8 cellular contexts compared by ENCODE assay signal in the genomic region with DNA sequence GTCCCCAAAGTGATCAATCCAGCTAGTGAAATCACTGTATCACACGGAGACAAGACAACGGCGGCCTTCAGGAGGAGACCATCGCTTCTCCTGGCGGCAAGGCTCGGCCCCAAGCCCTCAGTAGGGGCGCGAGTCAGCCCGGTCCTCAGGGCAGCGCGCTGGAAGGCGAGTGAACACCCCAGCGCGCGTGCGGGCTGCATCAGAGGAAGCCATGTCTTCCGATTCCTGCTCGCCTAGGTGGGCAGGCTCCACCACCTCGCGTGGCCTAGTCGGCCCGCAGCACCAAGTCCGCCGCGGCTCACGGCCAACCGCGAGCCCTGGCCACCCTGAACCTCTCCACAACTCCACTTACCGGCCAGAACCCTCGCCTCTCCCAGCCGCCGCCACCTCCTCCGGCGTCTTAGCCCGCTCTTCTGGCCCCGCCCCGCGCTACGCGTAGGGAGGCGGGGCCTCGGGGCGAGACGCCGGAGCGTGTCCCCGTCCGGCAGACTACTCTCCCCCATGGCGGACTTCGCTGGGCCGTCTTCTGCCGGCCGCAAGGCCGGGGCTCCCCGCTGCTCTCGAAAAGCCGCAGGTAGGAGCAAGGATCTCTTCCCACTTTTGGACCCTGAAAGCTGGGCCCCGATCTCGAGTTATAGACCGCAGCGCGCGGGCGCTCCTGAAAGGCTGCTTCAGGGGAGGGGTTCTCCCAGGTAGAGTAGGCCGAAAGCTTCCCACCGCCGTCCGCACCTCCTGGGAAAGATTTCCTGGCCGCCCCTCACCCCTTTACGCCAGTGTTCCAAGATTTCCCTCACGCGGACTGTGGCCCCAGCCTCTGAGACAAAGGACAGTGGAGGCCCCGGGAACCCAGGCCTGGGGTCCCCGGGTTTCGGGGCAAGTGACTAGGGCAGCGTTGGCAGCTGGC. TPM values are rescaled to one million over a fixed set of nuclear protein-coding genes. Genes with fewer than 3 reads are reported as not detected.
A peak's percentile ranks its signal among the peaks of the same experiment; 100 is the strongest.
DNase-seq lines count a peak whose midpoint lies in the region; TF ChIP-seq lines count a peak whose summit lies in the region.

A gene with protein sequence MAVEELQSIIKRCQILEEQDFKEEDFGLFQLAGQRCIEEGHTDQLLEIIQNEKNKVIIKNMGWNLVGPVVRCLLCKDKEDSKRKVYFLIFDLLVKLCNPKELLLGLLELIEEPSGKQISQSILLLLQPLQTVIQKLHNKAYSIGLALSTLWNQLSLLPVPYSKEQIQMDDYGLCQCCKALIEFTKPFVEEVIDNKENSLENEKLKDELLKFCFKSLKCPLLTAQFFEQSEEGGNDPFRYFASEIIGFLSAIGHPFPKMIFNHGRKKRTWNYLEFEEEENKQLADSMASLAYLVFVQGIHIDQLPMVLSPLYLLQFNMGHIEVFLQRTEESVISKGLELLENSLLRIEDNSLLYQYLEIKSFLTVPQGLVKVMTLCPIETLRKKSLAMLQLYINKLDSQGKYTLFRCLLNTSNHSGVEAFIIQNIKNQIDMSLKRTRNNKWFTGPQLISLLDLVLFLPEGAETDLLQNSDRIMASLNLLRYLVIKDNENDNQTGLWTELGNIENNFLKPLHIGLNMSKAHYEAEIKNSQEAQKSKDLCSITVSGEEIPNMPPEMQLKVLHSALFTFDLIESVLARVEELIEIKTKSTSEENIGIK (minus strand): TSS at position 415 of the 904 bp plus-strand sequence. CDS start 988 bp downstream, outside the sequence.
A gene (plus strand): TSS at position 487 of the 904 bp plus-strand sequence. CDS start 15 bp downstream, at position 502.

- H3K9ac ChIP-seq in GM23248 (peak within 1 kb of the TSS; percentile 87), Karpas-422 (ENCODE audit: low read length) (peak within 1 kb of the TSS; percentile 93)

- H3K27ac ChIP-seq in GM23248 (peak within 1 kb of the TSS; percentile 77), Karpas-422 (ENCODE audit: low read length) (peak within 1 kb of the TSS; percentile 70), RWPE1 (peak within 1 kb of the TSS; percentile 92), stomach (peak within 1 kb of the TSS; percentile 93 to 99 (median 97))

- in situ Hi-C loops in GM23248 (cut with MboI) = loop anchor here (10.0 kb wide), 1 partner anchor 794 kb away; a partner anchor contains a TSS

- H3K4me2 ChIP-seq in GM23248 (ENCODE audit: unreplicated experiment) (peak within 1 kb of the TSS; percentile 83), Karpas-422 (ENCODE audit: low read depth, low read length, poor library complexity, severe bottlenecking) (peak within 1 kb of the TSS; percentile 95)

- H3K9me3 ChIP-seq in GM23248 (ENCODE audit: low read depth) (no peaks in the 10 kb centered on the region), Karpas-422 (ENCODE audit: low read length) (no peaks in the 10 kb centered on the region), stomach (no peaks in the 10 kb centered on the region)

- peak in 2 of 4 donors; percentile 14 to 74 for TF ChIP-seq POLR2A in stomach (IDR thresholded peaks at IDR 0.05)

- intact Hi-C loops in stomach (cut with DNase I; ENCODE audit: low total_unique reads) = no loop called here

- no peak for TF ChIP-seq EP300 in stomach (IDR thresholded peaks at IDR 0.05)

- H3K79me2 ChIP-seq in GM23248 (ENCODE audit: insufficient read depth) (peaks cover 50% of the 10 kb centered on the region), Karpas-422 (ENCODE audit: low read length) (peaks cover 78% of the 10 kb centered on the region)

- H4K20me1 ChIP-seq in GM23248 (ENCODE audit: insufficient read depth) (no peaks in the 10 kb centered on the region), Karpas-422 (ENCODE audit: insufficient read depth, low read depth, low read length) (no peaks in the 10 kb centered on the region)

- CTCF ChIA-PET in RWPE1 (lab: Yijun Ruan, JAX) = interaction anchor here (0.7 to 1.4 kb wide), 4 partner anchors 8 to 289 kb away, joined by 3 to 8 read pairs (median 4); no protein-coding TSS in a partner anchor

- POLR2A ChIA-PET in RWPE1 (lab: Yijun Ruan, JAX; ENCODE audit: low non-redundant PET) = interaction anchor here (0.6 kb wide), 1 partner anchor 26 kb away, joined by 5 read pairs; no protein-coding TSS in a partner anchor

- TF ChIP-seq CTCF in RWPE1 (conservative IDR thresholded peaks at IDR 0.05; ENCODE audit: low read depth) = no peak; the same call in 1 of the 2 replicates
- TF ChIP-seq CTCF in fibroblast of the aortic adventitia (IDR thresholded peaks at IDR 0.05; ENCODE audit: insufficient read depth, low read length) = peak; percentile 33
- TF ChIP-seq CTCF in neural crest cell (conservative IDR thresholded peaks at IDR 0.05) = no peak
- no peak for TF ChIP-seq CTCF in stomach (IDR thresholded peaks at IDR 0.05)

- peaks cover 42% of the 10 kb centered on the region for H3K4me1 Mint-ChIP-seq in neural crest cell

- no peaks in the 10 kb centered on the region; the same call in 1 of the 2 replicates for H3F3A ChIP-seq in GM23248 (ENCODE audit: insufficient read depth)

- H3K27me3 ChIP-seq in GM23248 (replicated peaks; ENCODE audit: insufficient read depth) = no peaks in the 10 kb centered on the region
- H3K27me3 ChIP-seq in Karpas-422 (ENCODE audit: low read length) = no peaks in the 10 kb centered on the region
- no peaks in the 10 kb centered on the region for H3K27me3 ChIP-seq in stomach

- H3K9me2 ChIP-seq in GM23248 (ENCODE audit: insufficient read depth) = no peaks in the 10 kb centered on the region
- H3K9me2 ChIP-seq in Karpas-422 (replicated peaks; ENCODE audit: insufficient read depth, low read length) = no peaks in the 10 kb centered on the region

- peak within 1 kb of the TSS; percentile 100 for H3K27ac Mint-ChIP-seq in neural crest cell (ENCODE audit: unreplicated experiment)

- no peaks in the 10 kb centered on the region for H3K27me3 Mint-ChIP-seq in neural crest cell (ENCODE audit: low read depth)

- peak; percentile 94 for DNase-seq in ELF-1 (ENCODE audit: low read depth, low spot score)
- peak; percentile 95 for DNase-seq in GM23248
- peak; percentile 94 for DNase-seq in Karpas-422
- DNase-seq in RWPE1 (ENCODE audit: low spot score) = peak; percentile 74
- peak; percentile 66 for DNase-seq in activated effector memory CD4-positive, alpha-beta T cell treated with Interleukin-2 at 50 U/mL for 16 hours
- DNase-seq in fibroblast of the aortic adventitia (ENCODE audit: low read depth) = peak; percentile 77
- peak; percentile 69 for DNase-seq in neural crest cell (ENCODE audit: low read depth, low spot score)
- peak; percentile 80 for DNase-seq in stomach

- H3K4me1 ChIP-seq in GM23248 (ENCODE audit: insufficient read depth) (peaks cover 22% of the 10 kb centered on the region), Karpas-422 (ENCODE audit: low read length) (peaks cover 23% of the 10 kb centered on the region), stomach (peaks cover 6 to 30% (median 21%) of the 10 kb centered on the region in 4 donors)

- H2AFZ ChIP-seq in GM23248 (peak within 1 kb of the TSS; percentile 94), Karpas-422 (ENCODE audit: low read length) (peak within 1 kb of the TSS; percentile 99)

- H3K4me3 ChIP-seq in GM23248 = peak within 1 kb of the TSS; percentile 87
- peak within 1 kb of the TSS; percentile 97 for H3K4me3 ChIP-seq in Karpas-422 (ENCODE audit: low read length)
- peak within 1 kb of the TSS; percentile 74 for H3K4me3 ChIP-seq in fibroblast of the aortic adventitia (ENCODE audit: low read depth, low read length)
- H3K4me3 ChIP-seq in stomach = peak within 1 kb of the TSS; percentile 63 to 90 (median 85)

- H3K36me3 ChIP-seq in GM23248 (ENCODE audit: low read depth) = peaks cover 9% of the 10 kb centered on the region; the same call in 1 of the 2 replicates
- peaks cover 34% of the 10 kb centered on the region for H3K36me3 ChIP-seq in Karpas-422 (ENCODE audit: insufficient read depth, low read length)
- H3K36me3 ChIP-seq in stomach = peaks cover 0 to 19% (median 12%) of the 10 kb centered on the region in 4 donors

- 2% methylated on average over 66 to 74 of the region's 76 CpGs for WGBS in GM23248 (ENCODE audit: low coverage in 1 of 2, low lambda C conversion rate in 2 of 2, missing lambda C conversion rate in 2 of 2), 2 experiments
- 0 to 1% (median 0%) methylated on average over 53 to 76 of the region's 76 CpGs for WGBS in stomach, 5 donors

- peak within 1 kb of the TSS; percentile 98 for H3K4me3 Mint-ChIP-seq in neural crest cell

- H3K9me3 Mint-ChIP-seq in neural crest cell = no peaks in the 10 kb centered on the region

- peaks cover 15% of the 10 kb centered on the region for H3K36me3 Mint-ChIP-seq in neural crest cell (ENCODE audit: low read depth)

RNA-seq across cellular contexts. Expression of the first gene that starts in this region (rescaled TPM):
- 10.7 and 13.0 TPM in 2 replicates for total RNA-seq in GM23248 (2014; rRNA removed; shearing (Covaris generic))
- 11.7 and 12.3 TPM in 2 replicates for polyA plus RNA-seq in GM23248 (2016; fragmentation: Nextera tagmentation; extraction: Ambion mirVana)
- total RNA-seq in Karpas-422 (2014; rRNA removed; shearing (Covaris generic); ENCODE audit: low replicate concordance) = 21.2 and 22.7 TPM in 2 replicates
- 3.8 and 18.0 TPM in 2 replicates for total RNA-seq in fibroblast of the aortic adventitia (ENCODE audit: low replicate concordance)
- 22.8 and 24.8 TPM in 2 replicates for total RNA-seq in neural crest cell
- 10 to 100 TPM in 2 of 5 donors, 1 to 10 TPM in 2, under 1 TPM in 1; 0.58 to 28.5 (median 2.2) TPM for total RNA-seq in stomach
- 10 to 100 TPM in 1 of 3 donors, 1 to 10 TPM in 2; 6.3 to 13.8 (median 7.9) TPM for polyA plus RNA-seq in stomach

RNA-seq across cellular contexts. Expression of the second gene that starts in this region (rescaled TPM):
- total RNA-seq in GM23248 (2014; rRNA removed; shearing (Covaris generic)) = 9.7 and 17.4 TPM in 2 replicates
- 25.5 and 25.8 TPM in 2 replicates for polyA plus RNA-seq in GM23248 (2016; fragmentation: Nextera tagmentation; extraction: Ambion mirVana)
- total RNA-seq in Karpas-422 (2014; rRNA removed; shearing (Covaris generic); ENCODE audit: low replicate concordance) = 3.8 and 19.2 TPM in 2 replicates
- 4.4 and 16.1 TPM in 2 replicates for total RNA-seq in fibroblast of the aortic adventitia (ENCODE audit: low replicate concordance)
- 33.3 and 38.2 TPM in 2 replicates for total RNA-seq in neural crest cell
- total RNA-seq in stomach = 10 to 100 TPM in 1 of 5 donors, 1 to 10 TPM in 4; 2.3 to 16.5 (median 5.8) TPM
- 10 to 100 TPM in 1 of 3 donors, 1 to 10 TPM in 2; 4.6 to 10.1 (median 6.1) TPM for polyA plus RNA-seq in stomach

Comparison
In these comparisons a context has a peak if more than half of its experiments do, and no peak if none do; other contexts are left out.
1. Peak in every context shown above with its lines: DNase-seq, H3K4me3 ChIP-seq and H3K27ac ChIP-seq.